Comparison of ENCODE assay signal across 8 cellular contexts in the genomic region with DNA sequence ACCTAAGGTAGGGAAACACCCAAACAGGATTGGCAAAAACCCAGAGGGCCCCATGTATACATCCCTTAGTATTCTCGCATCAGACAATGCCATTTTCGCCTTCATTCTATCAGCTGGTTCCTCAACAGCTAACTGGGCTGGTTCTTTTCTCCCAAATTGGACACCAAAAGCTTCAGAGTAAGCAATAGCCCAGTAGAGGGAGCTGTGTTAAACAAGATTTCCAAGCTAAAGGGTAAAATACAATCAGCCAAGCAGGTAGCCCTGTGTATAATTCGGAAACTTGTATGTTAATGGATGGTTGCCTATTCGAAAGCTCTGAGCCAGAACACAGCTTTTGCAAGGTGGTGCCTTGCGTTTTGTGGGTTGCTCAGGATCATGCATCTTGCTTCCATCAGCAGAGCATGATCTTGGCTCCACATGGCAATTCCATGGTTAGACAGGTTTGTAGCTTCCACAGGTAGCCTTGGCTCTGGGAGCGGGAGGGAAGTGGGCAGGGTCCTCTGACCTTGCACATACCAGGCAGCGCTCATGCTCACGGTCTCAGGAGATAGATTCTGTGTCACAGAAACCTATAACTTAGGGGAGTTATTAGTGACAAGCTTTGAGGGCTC.
A peak's percentile ranks its signal among the peaks of the same experiment; 100 is the strongest.
DNase-seq lines count a peak whose midpoint lies in the region; ATAC-seq and TF ChIP-seq lines count a peak whose summit lies in the region.

No MANE protein-coding gene starts in this region.

- H3K9me3 ChIP-seq in thyroid gland, result no peaks in the 10 kb centered on the region

- peak overlapping the region in 1 of 3 donors; percentile 5 for H3K27ac ChIP-seq in thyroid gland

- peaks cover 23% of the 10 kb centered on the region for H3K4me1 Mint-ChIP-seq in WTC11
- peaks cover 2% of the 10 kb centered on the region for H3K4me1 Mint-ChIP-seq in activated CD8-positive, alpha-beta memory T cell treated with anti-CD3 and anti-CD28 coated beads, Interleukin-2, amount 10 ng/mL, durations not matched to agents 7 days and 5 days

- TF ChIP-seq CTCF in LNCAP (IDR thresholded peaks at IDR 0.05), result peak; percentile 81
- TF ChIP-seq CTCF in WTC11 (IDR thresholded peaks at IDR 0.05), result peak; percentile 36
- peak in 5 of 6 experiments; percentile 42 to 72 (median 68) for TF ChIP-seq CTCF in thyroid gland (IDR thresholded peaks at IDR 0.05)

- no peak overlapping the region for H3K4me3 Mint-ChIP-seq in WTC11
- H3K4me3 Mint-ChIP-seq in activated CD8-positive, alpha-beta memory T cell treated with anti-CD3 and anti-CD28 coated beads, Interleukin-2, amount 10 ng/mL, durations not matched to agents 7 days and 5 days, result no peak overlapping the region

- no peaks in the 10 kb centered on the region for H3K27me3 Mint-ChIP-seq in WTC11 (ENCODE audit: low read depth)
- no peaks in the 10 kb centered on the region for H3K27me3 Mint-ChIP-seq in activated CD8-positive, alpha-beta memory T cell treated with anti-CD3 and anti-CD28 coated beads, Interleukin-2, amount 10 ng/mL, durations not matched to agents 7 days and 5 days

- H3K27ac Mint-ChIP-seq in WTC11, result no peak overlapping the region
- H3K27ac Mint-ChIP-seq in activated CD8-positive, alpha-beta memory T cell treated with anti-CD3 and anti-CD28 coated beads, Interleukin-2, amount 10 ng/mL, durations not matched to agents 7 days and 5 days, result no peak overlapping the region

- no peak overlapping the region for H3K4me3 ChIP-seq in thyroid gland (replicated peaks in 1 of 3)

- intact Hi-C loops in thyroid gland (cut with DNase I), result loop anchor here (10.0 kb wide), 2 partner anchors 198 to 518 kb away; partner anchors contain the start of gene PDGFRA

- no peaks in the 10 kb centered on the region for H3K27me3 ChIP-seq in thyroid gland

- H3K36me3 Mint-ChIP-seq in WTC11, result no peaks in the 10 kb centered on the region
- H3K36me3 Mint-ChIP-seq in activated CD8-positive, alpha-beta memory T cell treated with anti-CD3 and anti-CD28 coated beads, Interleukin-2, amount 10 ng/mL, durations not matched to agents 7 days and 5 days, result no peaks in the 10 kb centered on the region

- CTCF ChIA-PET in WTC11 (lab: Charles Lee), result interaction anchor here (0.6 to 6.0 kb wide), 49 partner anchors 9 to 683 kb away, joined by 3 to 76 read pairs (median 3); no protein-coding TSS in a partner anchor
- CTCF ChIA-PET in activated CD8-positive, alpha-beta memory T cell treated with anti-CD3 and anti-CD28 coated beads, Interleukin-2, amount 10 ng/mL, durations not matched to agents 7 days and 5 days (lab: Charles Lee), result interaction anchor here (1.9 kb wide), 1 partner anchor 527 kb away, joined by 5 read pairs; no protein-coding TSS in a partner anchor

- peaks cover 10% of the 10 kb centered on the region; the same call in 1 of the 2 replicates for H3K9me3 Mint-ChIP-seq in WTC11
- no peaks in the 10 kb centered on the region for H3K9me3 Mint-ChIP-seq in activated CD8-positive, alpha-beta memory T cell treated with anti-CD3 and anti-CD28 coated beads, Interleukin-2, amount 10 ng/mL, durations not matched to agents 7 days and 5 days (ENCODE audit: low read depth)

- H3K36me3 ChIP-seq in thyroid gland, result no peaks in the 10 kb centered on the region

- no peak for TF ChIP-seq POLR2A in thyroid gland (IDR thresholded peaks at IDR 0.05)

- WGBS in thyroid gland, 2 donors, result 54 to 58% methylated on average over 8 of the region's 8 CpGs

- H3K4me1 ChIP-seq in thyroid gland, result peaks cover 25 to 46% of the 10 kb centered on the region in 2 donors

- DNase-seq in AML-193 (lab: John Stamatoyannopoulos, UW) (peak; percentile 5 to 16), WTC11 (ENCODE audit: low spot score) (no peak), iPS-NIHi7 (ENCODE audit: extremely low spot score) (peak; percentile 57), thyroid gland (no peak), OCI-M2 (lab: John Stamatoyannopoulos, UW; ENCODE audit: unreplicated experiment) (no peak)
- DNase-seq in activated CD8-positive, alpha-beta memory T cell treated with anti-CD3 and anti-CD28 coated beads, Interleukin-2, amount 10 ng/mL, durations not matched to agents 7 days and 5 days, result no peak

- ATAC-seq in GM18867 (IDR thresholded peaks at IDR 0.05; ENCODE audit: unreplicated experiment) (peak; percentile 44), WTC11 (peak; percentile 66)
- ATAC-seq in activated CD8-positive, alpha-beta memory T cell treated with anti-CD3 and anti-CD28 coated beads, Interleukin-2, amount 10 ng/mL, durations not matched to agents 7 days and 5 days, result no peak

- POLR2A ChIA-PET in WTC11 (lab: Charles Lee), result interaction anchor here (0.6 kb wide), 1 partner anchor 308 kb away, joined by 3 read pairs; no protein-coding TSS in a partner anchor

TF ChIP-seq in WTC11, 78 proteins besides CTCF, POLR2A, EP300 and RAD21:
- TF ChIP-seq, protein P1, sequence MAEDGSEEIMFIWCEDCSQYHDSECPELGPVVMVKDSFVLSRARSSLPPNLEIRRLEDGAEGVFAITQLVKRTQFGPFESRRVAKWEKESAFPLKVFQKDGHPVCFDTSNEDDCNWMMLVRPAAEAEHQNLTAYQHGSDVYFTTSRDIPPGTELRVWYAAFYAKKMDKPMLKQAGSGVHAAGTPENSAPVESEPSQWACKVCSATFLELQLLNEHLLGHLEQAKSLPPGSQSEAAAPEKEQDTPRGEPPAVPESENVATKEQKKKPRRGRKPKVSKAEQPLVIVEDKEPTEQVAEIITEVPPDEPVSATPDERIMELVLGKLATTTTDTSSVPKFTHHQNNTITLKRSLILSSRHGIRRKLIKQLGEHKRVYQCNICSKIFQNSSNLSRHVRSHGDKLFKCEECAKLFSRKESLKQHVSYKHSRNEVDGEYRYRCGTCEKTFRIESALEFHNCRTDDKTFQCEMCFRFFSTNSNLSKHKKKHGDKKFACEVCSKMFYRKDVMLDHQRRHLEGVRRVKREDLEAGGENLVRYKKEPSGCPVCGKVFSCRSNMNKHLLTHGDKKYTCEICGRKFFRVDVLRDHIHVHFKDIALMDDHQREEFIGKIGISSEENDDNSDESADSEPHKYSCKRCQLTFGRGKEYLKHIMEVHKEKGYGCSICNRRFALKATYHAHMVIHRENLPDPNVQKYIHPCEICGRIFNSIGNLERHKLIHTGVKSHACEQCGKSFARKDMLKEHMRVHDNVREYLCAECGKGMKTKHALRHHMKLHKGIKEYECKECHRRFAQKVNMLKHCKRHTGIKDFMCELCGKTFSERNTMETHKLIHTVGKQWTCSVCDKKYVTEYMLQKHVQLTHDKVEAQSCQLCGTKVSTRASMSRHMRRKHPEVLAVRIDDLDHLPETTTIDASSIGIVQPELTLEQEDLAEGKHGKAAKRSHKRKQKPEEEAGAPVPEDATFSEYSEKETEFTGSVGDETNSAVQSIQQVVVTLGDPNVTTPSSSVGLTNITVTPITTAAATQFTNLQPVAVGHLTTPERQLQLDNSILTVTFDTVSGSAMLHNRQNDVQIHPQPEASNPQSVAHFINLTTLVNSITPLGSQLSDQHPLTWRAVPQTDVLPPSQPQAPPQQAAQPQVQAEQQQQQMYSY (CRISPR knock-in tag; IDR thresholded peaks at IDR 0.05), result no peak
- TF ChIP-seq HMGA2 (CRISPR knock-in tag; IDR thresholded peaks at IDR 0.05) (no peak), KAT7 (CRISPR knock-in tag; IDR thresholded peaks at IDR 0.05; ENCODE audit: borderline replicate concordance) (no peak), MLX (CRISPR knock-in tag; IDR thresholded peaks at IDR 0.05) (no peak), MXD4 (CRISPR knock-in tag; IDR thresholded peaks at IDR 0.05; ENCODE audit: borderline replicate concordance) (no peak), ZNF121 (CRISPR knock-in tag; IDR thresholded peaks at IDR 0.05) (no peak), ERG (CRISPR knock-in tag; IDR thresholded peaks at IDR 0.05) (no peak), TEAD4 (CRISPR knock-in tag; IDR thresholded peaks at IDR 0.05) (no peak)
- TF ChIP-seq, protein P2, sequence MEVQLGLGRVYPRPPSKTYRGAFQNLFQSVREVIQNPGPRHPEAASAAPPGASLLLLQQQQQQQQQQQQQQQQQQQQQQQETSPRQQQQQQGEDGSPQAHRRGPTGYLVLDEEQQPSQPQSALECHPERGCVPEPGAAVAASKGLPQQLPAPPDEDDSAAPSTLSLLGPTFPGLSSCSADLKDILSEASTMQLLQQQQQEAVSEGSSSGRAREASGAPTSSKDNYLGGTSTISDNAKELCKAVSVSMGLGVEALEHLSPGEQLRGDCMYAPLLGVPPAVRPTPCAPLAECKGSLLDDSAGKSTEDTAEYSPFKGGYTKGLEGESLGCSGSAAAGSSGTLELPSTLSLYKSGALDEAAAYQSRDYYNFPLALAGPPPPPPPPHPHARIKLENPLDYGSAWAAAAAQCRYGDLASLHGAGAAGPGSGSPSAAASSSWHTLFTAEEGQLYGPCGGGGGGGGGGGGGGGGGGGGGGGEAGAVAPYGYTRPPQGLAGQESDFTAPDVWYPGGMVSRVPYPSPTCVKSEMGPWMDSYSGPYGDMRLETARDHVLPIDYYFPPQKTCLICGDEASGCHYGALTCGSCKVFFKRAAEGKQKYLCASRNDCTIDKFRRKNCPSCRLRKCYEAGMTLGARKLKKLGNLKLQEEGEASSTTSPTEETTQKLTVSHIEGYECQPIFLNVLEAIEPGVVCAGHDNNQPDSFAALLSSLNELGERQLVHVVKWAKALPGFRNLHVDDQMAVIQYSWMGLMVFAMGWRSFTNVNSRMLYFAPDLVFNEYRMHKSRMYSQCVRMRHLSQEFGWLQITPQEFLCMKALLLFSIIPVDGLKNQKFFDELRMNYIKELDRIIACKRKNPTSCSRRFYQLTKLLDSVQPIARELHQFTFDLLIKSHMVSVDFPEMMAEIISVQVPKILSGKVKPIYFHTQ (CRISPR knock-in tag; IDR thresholded peaks at IDR 0.05), result no peak
TF ChIP-seq in WTC11: peak in this region for 0.

Comparison
In these comparisons a context has a peak if more than half of its experiments do, and no peak if none do; other contexts are left out.
1. DNase-seq: peak in AML-193 (2 of 2) and iPS-NIHi7 (single experiment); none in WTC11 (single experiment), thyroid gland (0 of 2), activated CD8-positive, alpha-beta memory T cell treated with anti-CD3 and anti-CD28 coated beads, Interleukin-2, amount 10 ng/mL, durations not matched to agents 7 days and 5 days (single experiment) and OCI-M2 (single experiment).
2. Peak in every context shown above with its lines, with median percentiles within 50 percentile points of each other: CTCF ChIP-seq.